Comparison of ENCODE assay signal across 8 cellular contexts in the genomic region with DNA sequence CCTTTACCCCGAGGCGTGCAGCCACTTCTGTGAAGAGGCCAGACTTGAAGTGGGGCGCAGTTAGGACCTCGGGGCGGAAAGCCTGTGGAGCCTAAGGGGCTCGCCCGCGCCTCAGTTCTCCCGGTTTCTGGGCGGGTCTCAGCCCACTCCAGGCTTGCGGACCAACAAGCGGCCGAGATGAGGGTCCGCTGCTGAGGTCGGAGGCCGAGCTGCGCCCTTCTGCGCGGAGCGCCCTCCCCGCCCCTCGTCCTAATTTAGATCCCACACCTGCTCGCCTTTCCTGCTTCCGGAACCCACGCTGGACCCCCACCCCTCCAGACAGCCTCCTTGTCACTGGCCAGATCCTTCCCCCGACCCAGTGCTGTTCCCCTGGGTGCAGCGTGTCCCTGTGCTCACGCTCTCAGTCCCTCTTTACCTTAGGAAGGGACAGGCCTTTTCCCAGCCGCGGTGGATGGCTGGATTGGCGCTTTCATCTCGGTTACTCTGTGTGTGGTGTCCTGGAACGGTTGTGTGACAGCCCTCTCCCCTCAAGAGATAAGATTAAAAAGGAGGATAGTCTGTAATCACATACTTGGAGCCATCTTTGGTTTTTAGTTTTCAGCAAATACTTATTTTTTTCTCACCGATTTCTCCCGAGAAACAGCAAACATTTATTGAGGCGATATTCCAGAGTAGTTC. TPM values are rescaled to one million over a fixed set of nuclear protein-coding genes. Genes with fewer than 3 reads are reported as not detected.
DNase-seq lines count a peak whose midpoint lies in the region; ATAC-seq and TF ChIP-seq lines count a peak whose summit lies in the region.

No MANE protein-coding gene starts in this region.

- DNase-seq in Right ventricle myocardium inferior (ENCODE audit: missing footprints): no peak
- no peak for DNase-seq in cardiac septum (ENCODE audit: low spot score)
- no peak for DNase-seq in PC-9
- DNase-seq in endothelial cell (ENCODE audit: low spot score): no peak
- DNase-seq in neural progenitor cell (ENCODE audit: low spot score): no peak
- no peak for DNase-seq in putamen (ENCODE audit: low spot score)
- DNase-seq in ecto neural progenitor cell (ENCODE audit: low spot score): no peak

- H4K20me1 ChIP-seq in PC-9 (ENCODE audit: insufficient read depth) (no peaks in the 10 kb centered on the region; the same call in 1 of the 2 replicates), neural progenitor cell (ENCODE audit: low read depth) (peaks cover 7% of the 10 kb centered on the region)

- H2AFZ ChIP-seq in PC-9 (peak overlapping the region; percentile 93), neural progenitor cell (replicated peaks) (no peak overlapping the region)

- H3K9me3 Mint-ChIP-seq in endothelial cell (ENCODE audit: unreplicated experiment) (no peaks in the 10 kb centered on the region), neural progenitor cell (no peaks in the 10 kb centered on the region)

- H3K4me1 Mint-ChIP-seq in endothelial cell (ENCODE audit: unreplicated experiment) (peaks cover 38% of the 10 kb centered on the region), neural progenitor cell (peaks cover 24% of the 10 kb centered on the region)

- H3K27me3 ChIP-seq in PC-9 (ENCODE audit: insufficient read depth, low read depth): no peaks in the 10 kb centered on the region
- H3K27me3 ChIP-seq in neural progenitor cell: no peaks in the 10 kb centered on the region

- H3K4me3 Mint-ChIP-seq in endothelial cell (ENCODE audit: unreplicated experiment): peak overlapping the region; percentile 93
- H3K4me3 Mint-ChIP-seq in neural progenitor cell: peak overlapping the region; percentile 94

- H3K4me1 ChIP-seq in PC-9 (replicated peaks; ENCODE audit: insufficient read depth) (peaks cover 35% of the 10 kb centered on the region), neural progenitor cell (peaks cover 7% of the 10 kb centered on the region)

- H3K27ac Mint-ChIP-seq in endothelial cell (ENCODE audit: unreplicated experiment): peak overlapping the region; percentile 95
- peak overlapping the region; percentile 81 for H3K27ac Mint-ChIP-seq in neural progenitor cell

- no peak for TF ChIP-seq CTCF in PC-9 (conservative IDR thresholded peaks at IDR 0.05)
- no peak for TF ChIP-seq CTCF in endothelial cell (IDR thresholded peaks at IDR 0.05; ENCODE audit: unreplicated experiment)
- TF ChIP-seq CTCF in neural progenitor cell (IDR thresholded peaks at IDR 0.05): no peak

- peak; percentile 1 for ATAC-seq in Right ventricle myocardium inferior
- ATAC-seq in HG03095 (IDR thresholded peaks at IDR 0.05; ENCODE audit: unreplicated experiment): no peak

- H3K79me2 ChIP-seq in PC-9 (ENCODE audit: low read depth) (peaks cover 37% of the 10 kb centered on the region), neural progenitor cell (ENCODE audit: low read depth) (peaks cover 26% of the 10 kb centered on the region)

- H3K36me3 Mint-ChIP-seq in endothelial cell (ENCODE audit: low read depth, unreplicated experiment): peaks cover 23% of the 10 kb centered on the region
- H3K36me3 Mint-ChIP-seq in neural progenitor cell: peaks cover 12% of the 10 kb centered on the region

- H3K9me2 ChIP-seq in PC-9 (ENCODE audit: insufficient read depth): no peaks in the 10 kb centered on the region

- TSS peak; percentile 51 for BruUV-seq in PC-9 (replicated peaks; lab: Mats Ljungman, UMichigan)

- H3K4me2 ChIP-seq in PC-9: peak overlapping the region; percentile 94
- H3K4me2 ChIP-seq in neural progenitor cell: peak overlapping the region; percentile 87

- intact Hi-C loops in Right ventricle myocardium inferior (cut with DNase I) (loop anchor here (1.0 to 10.0 kb wide), 3 partner anchors 14 to 304 kb away; a partner anchor contains a TSS), cardiac septum (cut with DNase I) (loop anchor here (1.0 kb wide), 1 partner anchor 18 kb away; no protein-coding TSS in a partner anchor), PC-9 (cut with micrococcal nuclease; ENCODE audit: unreplicated experiment) (loop anchor here (1.0 kb wide), 1 partner anchor 18 kb away; no protein-coding TSS in a partner anchor)

- H3K36me3 ChIP-seq in PC-9 (ENCODE audit: low read depth) (no peaks in the 10 kb centered on the region; the same call in none of the 2 replicates), neural progenitor cell (no peaks in the 10 kb centered on the region)

- POLR2A ChIA-PET in PC-9 (lab: Charles Lee; ENCODE audit: unreplicated experiment): no interaction called here

- H3F3A ChIP-seq in PC-9 (ENCODE audit: insufficient read depth, low read depth) (peaks cover 44% of the 10 kb centered on the region), neural progenitor cell (ENCODE audit: low read depth) (peaks cover 49% of the 10 kb centered on the region)

- CTCF ChIA-PET in PC-9 (lab: Charles Lee): no interaction called here

- H3K9ac ChIP-seq in neural progenitor cell: peak overlapping the region; percentile 10

- peak overlapping the region; percentile 92 for H3K4me3 ChIP-seq in PC-9
- peak overlapping the region; percentile 87 for H3K4me3 ChIP-seq in neural progenitor cell

- H3K9me3 ChIP-seq in PC-9 (ENCODE audit: insufficient read depth, low read depth): no peaks in the 10 kb centered on the region
- H3K9me3 ChIP-seq in neural progenitor cell (ENCODE audit: low read depth): no peaks in the 10 kb centered on the region

- peak overlapping the region; percentile 77 for H3K27ac ChIP-seq in PC-9
- peak overlapping the region; percentile 75 for H3K27ac ChIP-seq in neural progenitor cell

- H3K27me3 Mint-ChIP-seq in endothelial cell (ENCODE audit: unreplicated experiment): peaks cover 19% of the 10 kb centered on the region
- peaks cover 10% of the 10 kb centered on the region for H3K27me3 Mint-ChIP-seq in neural progenitor cell (ENCODE audit: insufficient read depth, low read depth)

RNA-seq across cellular contexts. Expression of a gene that starts 0.9 kb away (rescaled TPM):
- 40.8 TPM for total RNA-seq in Right ventricle myocardium inferior
- 37.8 TPM for total RNA-seq in cardiac septum
- total RNA-seq in PC-9 (2021): 59.3 and 87.4 TPM in 2 replicates
- total RNA-seq in endothelial cell (ENCODE audit: unreplicated experiment): 152 TPM
- total RNA-seq in neural progenitor cell (ENCODE audit: low replicate concordance): 38.9 and 73.6 TPM in 2 replicates

RNA-seq across cellular contexts. Expression of a gene that starts 13.8 kb away (rescaled TPM):
- total RNA-seq in Right ventricle myocardium inferior: 20.8 TPM
- 20.5 TPM for total RNA-seq in cardiac septum
- total RNA-seq in PC-9 (2021): 39.2 and 45.5 TPM in 2 replicates
- 39.2 TPM for total RNA-seq in endothelial cell (ENCODE audit: unreplicated experiment)
- total RNA-seq in neural progenitor cell (ENCODE audit: low replicate concordance): 16.6 and 26.3 TPM in 2 replicates

RNA-seq across cellular contexts. Expression of a gene that starts 18.9 kb away (rescaled TPM):
- total RNA-seq in Right ventricle myocardium inferior (57.5 TPM), cardiac septum (53.1 TPM), PC-9 (2021) (59.6 and 61.7 TPM in 2 replicates), endothelial cell (ENCODE audit: unreplicated experiment) (63.8 TPM), neural progenitor cell (ENCODE audit: low replicate concordance) (23.7 and 32.9 TPM in 2 replicates)

RNA-seq across cellular contexts. Expression of a gene that starts 30.1 kb away (rescaled TPM):
- 14.5 TPM for total RNA-seq in Right ventricle myocardium inferior
- 8.9 TPM for total RNA-seq in cardiac septum
- not detected in 2 replicates for total RNA-seq in PC-9 (2021)
- total RNA-seq in endothelial cell (ENCODE audit: unreplicated experiment): not detected
- total RNA-seq in neural progenitor cell (ENCODE audit: low replicate concordance): not detected in 2 replicates

RNA-seq across cellular contexts. Expression of a gene that starts 58.9 kb away (rescaled TPM):
- total RNA-seq in Right ventricle myocardium inferior: 2.0 TPM
- 0.65 TPM for total RNA-seq in cardiac septum
- total RNA-seq in PC-9 (2021): 14.5 and 15.7 TPM in 2 replicates
- total RNA-seq in endothelial cell (ENCODE audit: unreplicated experiment): 6.1 TPM
- total RNA-seq in neural progenitor cell (ENCODE audit: low replicate concordance): 6.5 and 11.0 TPM in 2 replicates
